16 cellular contexts compared by ENCODE assay signal in genomic region chr10:14626126-14626525, GRCh38.
DNase-seq lines count a peak whose midpoint lies in the region; ATAC-seq and TF ChIP-seq lines count a peak whose summit lies in the region.
"Had no signal": no experiment of that assay in that cellular context is flagged by ENCODE, and none has a peak within 500 bp of the region (broad histone marks: within the 10 kb centered on the region; RNA-seq: fewer than 3 reads in every experiment).

No MANE protein-coding gene starts in this region.

- no peaks in the 10 kb centered on the region for H3K36me3 ChIP-seq in SJCRH30
- H3K36me3 ChIP-seq in neuronal stem cell (replicated peaks in 1 of 2; ENCODE audit: control insufficient read depth in 2 of 2, insufficient read depth in 2 of 2, low read length in 2 of 2) = no peaks in the 10 kb centered on the region

- no peak overlapping the region for H3K4me2 ChIP-seq in neuronal stem cell (ENCODE audit: insufficient read depth, low read length, poor library complexity, severe bottlenecking)
- H3K4me2 ChIP-seq: A549 had no signal

- H3K18ac ChIP-seq in neuronal stem cell (ENCODE audit: low read length) = no peak overlapping the region

- no peaks in the 10 kb centered on the region for H3K79me1 ChIP-seq in neuronal stem cell (ENCODE audit: low read depth, low read length)

- H3K27ac ChIP-seq in SJCRH30 (peak overlapping the region; percentile 10; the same call in 1 of the 2 replicates), neuronal stem cell (replicated peaks; ENCODE audit: low read length) (peak overlapping the region; percentile 58)
- H3K27ac ChIP-seq: C4-2B, GM23248 had no signal

- H3K4me1 Mint-ChIP-seq in CD14-positive monocyte = peaks cover 21% of the 10 kb centered on the region
- peaks cover 25% of the 10 kb centered on the region for H3K4me1 Mint-ChIP-seq in glutamatergic neuron (ENCODE audit: low read depth, unreplicated experiment)

- H3K4me1 ChIP-seq in SJCRH30 = no peaks in the 10 kb centered on the region
- peaks cover 7 to 11% of the 10 kb centered on the region in 2 donors for H3K4me1 ChIP-seq in neuronal stem cell (ENCODE audit: control insufficient read depth in 2 of 2, insufficient read depth in 1 of 2, low read depth in 1 of 2, low read length in 2 of 2)
- H3K4me1 ChIP-seq: A549 had no signal

- H2BK15ac ChIP-seq in neuronal stem cell (ENCODE audit: low read length) = no peak overlapping the region

- H4K8ac ChIP-seq in neuronal stem cell (ENCODE audit: low read depth, low read length) = no peak overlapping the region

- H2AK5ac ChIP-seq in neuronal stem cell (ENCODE audit: low read depth, low read length) = no peak overlapping the region

- H3K27me3 ChIP-seq in SJCRH30 = no peaks in the 10 kb centered on the region
- no peaks in the 10 kb centered on the region for H3K27me3 ChIP-seq in neuronal stem cell (ENCODE audit: control insufficient read depth in 3 of 3, insufficient read depth in 3 of 3, low read depth in 1 of 3, low read length in 3 of 3)

- TF ChIP-seq CTCF in CD14-positive monocyte (IDR thresholded peaks at IDR 0.05) (no peak), glutamatergic neuron (IDR thresholded peaks at IDR 0.05; ENCODE audit: partially characterized antibody, unreplicated experiment) (no peak), GM13976 (IDR thresholded peaks at IDR 0.05; ENCODE audit: borderline replicate concordance, control extremely low read depth, extremely low read depth, insufficient read depth, missing control alignments) (no peak)

- H3K27me3 Mint-ChIP-seq in CD14-positive monocyte (ENCODE audit: low read depth in 3 of 3) (no peaks in the 10 kb centered on the region), glutamatergic neuron (ENCODE audit: unreplicated experiment) (peaks cover 5% of the 10 kb centered on the region)

- H3K14ac ChIP-seq in neuronal stem cell (ENCODE audit: low read length) = no peak overlapping the region

- no peak for ATAC-seq in GM21423 (IDR thresholded peaks at IDR 0.05; ENCODE audit: unreplicated experiment)
- ATAC-seq: A549 had no signal

- H3K4ac ChIP-seq in neuronal stem cell (ENCODE audit: low read length) = no peak overlapping the region

- peaks cover 0 to 2% (median 0%) of the 10 kb centered on the region in 7 donors for H3K9me3 Mint-ChIP-seq in CD14-positive monocyte
- H3K9me3 Mint-ChIP-seq in glutamatergic neuron (ENCODE audit: unreplicated experiment) = peaks cover 7% of the 10 kb centered on the region

- no CpG with 5 or more reads among the region's 5 CpGs for WGBS in neuronal stem cell (ENCODE audit: extremely low coverage in 2 of 2, insufficient read length in 2 of 2, insufficient replicate concordance in 1 of 2), 2 donors

- peak overlapping the region; percentile 91 for H2AFZ ChIP-seq in neuronal stem cell (ENCODE audit: low read length)
- H2AFZ ChIP-seq: GM23248 had no signal

- no peak overlapping the region for H2BK5ac ChIP-seq in neuronal stem cell (ENCODE audit: low read length)

- intact Hi-C loops in CD14-positive monocyte (cut with micrococcal nuclease) = no loop called here

- H3K4me3 Mint-ChIP-seq in CD14-positive monocyte = no peak overlapping the region
- H3K4me3 Mint-ChIP-seq in glutamatergic neuron (ENCODE audit: unreplicated experiment) = no peak overlapping the region

- no peak overlapping the region for H4K91ac ChIP-seq in neuronal stem cell (ENCODE audit: low read depth, low read length, poor library complexity)

- DNase-seq in CD14-positive monocyte (ENCODE audit: low spot score) (no peak), SJCRH30 (no peak), glutamatergic neuron (no peak), neuronal stem cell (ENCODE audit: low spot score) (no peak), GM13976 (ENCODE audit: low spot score) (no peak), NCI-H1930 (lab: John Stamatoyannopoulos, UW) (no peak)
- DNase-seq in effector CD8-positive, alpha-beta T cell (lab: John Stamatoyannopoulos, UW) = no peak
- DNase-seq: Caco-2, DMS53, GM23248, NCI-H187, NCI-H774, SHP77 treated with DMSO at 0.1 percent for 48 hours had no signal

- in situ Hi-C loops in GM13976 (cut with MboI; ENCODE audit: low sequenced_read_pairs, unreplicated experiment) = no loop called here

- H3K4me3 ChIP-seq in SJCRH30 = peak overlapping the region; percentile 25
- H3K4me3 ChIP-seq in neuronal stem cell (ENCODE audit: low read length in 2 of 2) = no peak overlapping the region
- H3K4me3 ChIP-seq: A549, GM23248 had no signal

- H3K27ac Mint-ChIP-seq in CD14-positive monocyte (peak overlapping the region in 4 of 7 donors; percentile 68 to 85 (median 76)), glutamatergic neuron (ENCODE audit: unreplicated experiment) (peak overlapping the region; percentile 96)

- H3K23ac ChIP-seq in neuronal stem cell (ENCODE audit: low read depth, low read length, poor library complexity) = no peak overlapping the region

- no peaks in the 10 kb centered on the region for H3K36me3 Mint-ChIP-seq in CD14-positive monocyte
- H3K36me3 Mint-ChIP-seq in glutamatergic neuron (ENCODE audit: unreplicated experiment) = peaks cover 7% of the 10 kb centered on the region

- no peak overlapping the region for H3K9ac ChIP-seq in neuronal stem cell (ENCODE audit: low read depth, low read length, poor library complexity)
- H3K9ac ChIP-seq: GM23248 had no signal

- no peak overlapping the region for H2BK12ac ChIP-seq in neuronal stem cell (ENCODE audit: low read length)

- H3K9me3 ChIP-seq in SJCRH30 (replicated peaks) (no peaks in the 10 kb centered on the region), neuronal stem cell (replicated peaks in 1 of 2; ENCODE audit: control insufficient read depth in 2 of 2, insufficient read depth in 1 of 2, low read depth in 1 of 2, low read length in 2 of 2) (no peaks in the 10 kb centered on the region)
- H3K9me3 ChIP-seq: A549, Caco-2 had no signal

- no peak overlapping the region for H2BK120ac ChIP-seq in neuronal stem cell (ENCODE audit: low read depth, low read length)
